In genomic region chr11:120720760-120721159, GRCh38 we compare ENCODE assay signal across 6 cellular contexts.
"Had no signal": no experiment of that assay in that cellular context is flagged by ENCODE, and none has a peak within 500 bp of the region (broad histone marks: within the 10 kb centered on the region; RNA-seq: fewer than 3 reads in every experiment).

No MANE protein-coding gene starts in this region.

- DNase-seq: GDM1, GF-D8 had no signal

- FAIRE-seq: G401.6, GM12891, GM18507, GM19239 had no signal
